ENCODE assay signal across 8 cellular contexts in genomic region chr22:35399678-35400334, GRCh38. TPM values are rescaled to one million over a fixed set of nuclear protein-coding genes. Genes with fewer than 3 reads are reported as not detected.
DNase-seq lines count a peak whose midpoint lies in the region; ATAC-seq and TF ChIP-seq lines count a peak whose summit lies in the region.

TSS of gene MCM5 (plus strand) at chr22:35400140. CDS start at chr22:35400439, 299 bp downstream.

- peak within 1 kb of the TSS; percentile 79 to 80 for H3K9ac ChIP-seq in mucosa of rectum (ENCODE audit: low read depth in 1 of 2, low read length in 2 of 2)

- no peak for TF ChIP-seq EP300 in Ishikawa (IDR thresholded peaks at IDR 0.05; ENCODE audit: borderline replicate concordance)

- TF ChIP-seq CTCF in PC-9 (conservative IDR thresholded peaks at IDR 0.05): no peak

- H4K20me1 ChIP-seq in PC-9 (ENCODE audit: insufficient read depth): no peaks in the 10 kb centered on the region

- peaks cover 20% of the 10 kb centered on the region for H3K79me2 ChIP-seq in PC-9 (ENCODE audit: low read depth)

- CTCF ChIA-PET in PC-9 (lab: Charles Lee): no interaction called here

- no peaks in the 10 kb centered on the region for H3K9me2 ChIP-seq in PC-9 (ENCODE audit: insufficient read depth)

- ATAC-seq in GM21529 (IDR thresholded peaks at IDR 0.05; ENCODE audit: unreplicated experiment): peak; percentile 93

- TF ChIP-seq POLR2A in erythroblast (IDR thresholded peaks at IDR 0.05; ENCODE audit: low read length): peak; percentile 82

- POLR2A ChIA-PET in PC-9 (lab: Charles Lee; ENCODE audit: unreplicated experiment): no interaction called here

- H3K27me3 ChIP-seq in PC-9 (ENCODE audit: insufficient read depth, low read depth) (no peaks in the 10 kb centered on the region), mucosa of rectum (ENCODE audit: control insufficient read depth in 2 of 2, insufficient read depth in 2 of 2, low read length in 2 of 2) (no peaks in the 10 kb centered on the region)

- peak within 1 kb of the TSS; percentile 58 for H3K27ac ChIP-seq in PC-9
- H3K27ac ChIP-seq in mucosa of rectum (ENCODE audit: low read depth in 2 of 2, low read length in 2 of 2): peak within 1 kb of the TSS; percentile 59 to 65

- no TSS peak for BruUV-seq in PC-9 (replicated peaks; lab: Mats Ljungman, UMichigan)

- H3K4me1 ChIP-seq in PC-9 (replicated peaks; ENCODE audit: insufficient read depth) (peaks cover 9% of the 10 kb centered on the region), mucosa of rectum (ENCODE audit: control insufficient read depth in 2 of 2, insufficient read depth in 2 of 2, low read length in 2 of 2) (peaks cover 8% of the 10 kb centered on the region in 2 donors)

- DNase-seq in DMS 273 treated with DMSO at 0.1 percent for 48 hours (lab: John Stamatoyannopoulos, UW) (peak; percentile 85), PC-9 (peak; percentile 95 to 96), erythroblast (lab: John Stamatoyannopoulos, UW) (peak; percentile 99)
- peak; percentile 94 for DNase-seq in activated T-cell treated with anti-CD3 and anti-CD28 coated beads, Interleukin-2, amount 50 U/mL, for 1 hour
- peak; percentile 97 for DNase-seq in stimulated activated CD8-positive, alpha-beta memory T cell treated with anti-CD3 and anti-CD28 coated beads, Interleukin-4, amount 100 ng/mL, for 48 hours

- H3K36me3 ChIP-seq in PC-9 (ENCODE audit: low read depth) (no peaks in the 10 kb centered on the region), mucosa of rectum (ENCODE audit: control insufficient read depth in 2 of 2, insufficient read depth in 2 of 2, low read length in 2 of 2) (peaks cover 5 to 18% of the 10 kb centered on the region in 2 donors)

- H3K9me3 ChIP-seq in PC-9 (ENCODE audit: insufficient read depth, low read depth) (no peaks in the 10 kb centered on the region), mucosa of rectum (ENCODE audit: control insufficient read depth in 2 of 2, low read length in 2 of 2) (no peaks in the 10 kb centered on the region)

- TF ChIP-seq RAD21 in Ishikawa (IDR thresholded peaks at IDR 0.05; ENCODE audit: low read depth): no peak

- H2AFZ ChIP-seq in PC-9: peak within 1 kb of the TSS; percentile 98

- H3K4me2 ChIP-seq in PC-9: peak within 1 kb of the TSS; percentile 91

- H3K4me3 ChIP-seq in PC-9 (peak within 1 kb of the TSS; percentile 79), mucosa of rectum (ENCODE audit: low read length in 2 of 2) (peak within 1 kb of the TSS; percentile 94 to 95)

- intact Hi-C loops in PC-9 (cut with micrococcal nuclease; ENCODE audit: unreplicated experiment): loop anchor here (5.0 kb wide), 1 partner anchor 48 kb away; no protein-coding TSS in a partner anchor

- H3F3A ChIP-seq in PC-9 (ENCODE audit: insufficient read depth, low read depth): peaks cover 16% of the 10 kb centered on the region; the same call in 1 of the 2 replicates

TF ChIP-seq in Ishikawa, 13 proteins besides CTCF, POLR2A, EP300 and RAD21:
- TF ChIP-seq USF1 (IDR thresholded peaks at IDR 0.05) (no peak), TAF1 (IDR thresholded peaks at IDR 0.05; ENCODE audit: low read depth) (peak; percentile 71), EGR1 (IDR thresholded peaks at IDR 0.05) (no peak), TEAD4 (IDR thresholded peaks at IDR 0.05) (peak; percentile 64; the same call in 1 of the 2 replicates), YY1 (IDR thresholded peaks at IDR 0.05; ENCODE audit: low read depth) (peak; percentile 96)
- TF ChIP-seq, protein P1, sequence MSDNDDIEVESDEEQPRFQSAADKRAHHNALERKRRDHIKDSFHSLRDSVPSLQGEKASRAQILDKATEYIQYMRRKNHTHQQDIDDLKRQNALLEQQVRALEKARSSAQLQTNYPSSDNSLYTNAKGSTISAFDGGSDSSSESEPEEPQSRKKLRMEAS (IDR thresholded peaks at IDR 0.05): peak; percentile 71
- TF ChIP-seq, protein P2, sequence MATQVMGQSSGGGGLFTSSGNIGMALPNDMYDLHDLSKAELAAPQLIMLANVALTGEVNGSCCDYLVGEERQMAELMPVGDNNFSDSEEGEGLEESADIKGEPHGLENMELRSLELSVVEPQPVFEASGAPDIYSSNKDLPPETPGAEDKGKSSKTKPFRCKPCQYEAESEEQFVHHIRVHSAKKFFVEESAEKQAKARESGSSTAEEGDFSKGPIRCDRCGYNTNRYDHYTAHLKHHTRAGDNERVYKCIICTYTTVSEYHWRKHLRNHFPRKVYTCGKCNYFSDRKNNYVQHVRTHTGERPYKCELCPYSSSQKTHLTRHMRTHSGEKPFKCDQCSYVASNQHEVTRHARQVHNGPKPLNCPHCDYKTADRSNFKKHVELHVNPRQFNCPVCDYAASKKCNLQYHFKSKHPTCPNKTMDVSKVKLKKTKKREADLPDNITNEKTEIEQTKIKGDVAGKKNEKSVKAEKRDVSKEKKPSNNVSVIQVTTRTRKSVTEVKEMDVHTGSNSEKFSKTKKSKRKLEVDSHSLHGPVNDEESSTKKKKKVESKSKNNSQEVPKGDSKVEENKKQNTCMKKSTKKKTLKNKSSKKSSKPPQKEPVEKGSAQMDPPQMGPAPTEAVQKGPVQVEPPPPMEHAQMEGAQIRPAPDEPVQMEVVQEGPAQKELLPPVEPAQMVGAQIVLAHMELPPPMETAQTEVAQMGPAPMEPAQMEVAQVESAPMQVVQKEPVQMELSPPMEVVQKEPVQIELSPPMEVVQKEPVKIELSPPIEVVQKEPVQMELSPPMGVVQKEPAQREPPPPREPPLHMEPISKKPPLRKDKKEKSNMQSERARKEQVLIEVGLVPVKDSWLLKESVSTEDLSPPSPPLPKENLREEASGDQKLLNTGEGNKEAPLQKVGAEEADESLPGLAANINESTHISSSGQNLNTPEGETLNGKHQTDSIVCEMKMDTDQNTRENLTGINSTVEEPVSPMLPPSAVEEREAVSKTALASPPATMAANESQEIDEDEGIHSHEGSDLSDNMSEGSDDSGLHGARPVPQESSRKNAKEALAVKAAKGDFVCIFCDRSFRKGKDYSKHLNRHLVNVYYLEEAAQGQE (IDR thresholded peaks at IDR 0.05; ENCODE audit: low read depth): no peak
TF ChIP-seq in Ishikawa: peak in this region for 4.

RNA-seq across cellular contexts. Expression of gene MCM5, which starts in this region (rescaled TPM):
- total RNA-seq in PC-9 (2021): 71.7 and 115 TPM in 2 replicates

Comparison
In these comparisons a context has a peak if more than half of its experiments do, and no peak if none do; other contexts are left out.
1. Peak in every context shown above with its lines: DNase-seq, ATAC-seq, H3K4me3 ChIP-seq and H3K27ac ChIP-seq.